In the genomic region with DNA sequence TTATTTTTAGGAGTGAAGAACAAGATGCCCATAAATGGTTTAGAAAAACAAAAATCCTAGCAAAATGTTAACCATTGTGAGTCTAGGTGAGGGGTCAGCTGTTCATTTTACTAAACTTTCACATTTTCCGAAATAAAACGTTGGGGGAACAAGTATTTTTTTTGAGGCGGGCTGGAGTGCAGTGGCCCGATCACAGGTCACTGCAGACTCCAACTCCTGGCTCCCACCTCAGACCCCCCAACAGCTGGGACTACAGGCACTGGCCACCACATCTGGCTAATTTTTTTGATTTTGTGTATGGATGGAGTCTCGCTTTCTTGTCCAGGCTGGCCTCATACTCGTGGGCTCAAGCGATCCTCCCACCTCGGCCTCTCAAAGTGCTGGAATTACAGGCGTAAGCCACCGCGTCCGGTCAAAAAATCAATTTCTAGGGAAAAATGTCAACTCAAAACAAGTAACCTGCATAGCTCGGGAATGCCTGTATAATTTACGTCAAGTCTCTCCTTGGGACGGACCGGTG, we compare ENCODE assay signal across 8 cellular contexts. TPM values are rescaled to one million over a fixed set of nuclear protein-coding genes. Genes with fewer than 3 reads are reported as not detected.
DNase-seq lines count a peak whose midpoint lies in the region; TF ChIP-seq lines count a peak whose summit lies in the region.

No MANE protein-coding gene starts in this region.

- peak overlapping the region; percentile 93 for H3K27ac ChIP-seq in RWPE1

- peak overlapping the region; percentile 99 for H3K27ac Mint-ChIP-seq in activated CD4-positive, alpha-beta T cell treated with anti-CD3 and anti-CD28 coated beads, Interleukin-2, amount 10 ng/mL, durations not matched to agents 7 days and 5 days

- CTCF ChIA-PET in activated CD4-positive, alpha-beta T cell treated with anti-CD3 and anti-CD28 coated beads, Interleukin-2, amount 10 ng/mL, durations not matched to agents 7 days and 5 days (lab: Charles Lee), result no interaction called here
- CTCF ChIA-PET in RWPE1 (lab: Yijun Ruan, JAX), result no interaction called here

- H3K36me3 Mint-ChIP-seq in activated CD4-positive, alpha-beta T cell treated with anti-CD3 and anti-CD28 coated beads, Interleukin-2, amount 10 ng/mL, durations not matched to agents 7 days and 5 days (ENCODE audit: low read depth), result peaks cover 19% of the 10 kb centered on the region

- POLR2A ChIA-PET in activated CD4-positive, alpha-beta T cell treated with anti-CD3 and anti-CD28 coated beads, Interleukin-2, amount 10 ng/mL, durations not matched to agents 7 days and 5 days (lab: Charles Lee), result interaction anchor here (0.6 to 1.3 kb wide), 4 partner anchors 82 to 313 kb away, joined by 3 to 6 read pairs (median 3); a partner anchor contains a TSS
- POLR2A ChIA-PET in RWPE1 (lab: Yijun Ruan, JAX; ENCODE audit: low non-redundant PET), result no interaction called here

- no peak for DNase-seq in activated CD4-positive, alpha-beta T cell treated with anti-CD3 and anti-CD28 coated beads, Interleukin-2, amount 10 ng/mL, durations not matched to agents 7 days and 5 days
- DNase-seq in activated CD4-positive, alpha-beta T cell treated with anti-CD3 and anti-CD28 coated beads, Interleukin-2, amount 50 U/mL, for 4 hours, result no peak
- DNase-seq in RWPE1 (ENCODE audit: low spot score) (no peak), fibroblast of mammary gland (ENCODE audit: low read depth) (no peak), skeletal muscle cell (ENCODE audit: low read depth) (no peak), DMS 273 (lab: John Stamatoyannopoulos, UW; ENCODE audit: unreplicated experiment) (no peak), NCI-H1694 treated with DMSO at 0.1 percent for 48 hours (lab: John Stamatoyannopoulos, UW) (no peak), cerebellum (ENCODE audit: low spot score) (no peak)

- H3K27me3 Mint-ChIP-seq in activated CD4-positive, alpha-beta T cell treated with anti-CD3 and anti-CD28 coated beads, Interleukin-2, amount 10 ng/mL, durations not matched to agents 7 days and 5 days, result no peaks in the 10 kb centered on the region

- TF ChIP-seq CTCF in RWPE1 (conservative IDR thresholded peaks at IDR 0.05; ENCODE audit: low read depth) (no peak), fibroblast of mammary gland (conservative IDR thresholded peaks at IDR 0.05; ENCODE audit: control insufficient read depth, insufficient read depth, low read depth, low read length) (no peak)

- H3K4me1 Mint-ChIP-seq in activated CD4-positive, alpha-beta T cell treated with anti-CD3 and anti-CD28 coated beads, Interleukin-2, amount 10 ng/mL, durations not matched to agents 7 days and 5 days, result peaks cover 21% of the 10 kb centered on the region

- peak overlapping the region; percentile 61 for H3K4me3 ChIP-seq in fibroblast of mammary gland (ENCODE audit: control insufficient read depth, low read depth, low read length)
- H3K4me3 ChIP-seq in skeletal muscle cell (ENCODE audit: low read depth, low read length), result peak overlapping the region; percentile 63

- no peaks in the 10 kb centered on the region for H3K9me3 Mint-ChIP-seq in activated CD4-positive, alpha-beta T cell treated with anti-CD3 and anti-CD28 coated beads, Interleukin-2, amount 10 ng/mL, durations not matched to agents 7 days and 5 days

- H3K4me3 Mint-ChIP-seq in activated CD4-positive, alpha-beta T cell treated with anti-CD3 and anti-CD28 coated beads, Interleukin-2, amount 10 ng/mL, durations not matched to agents 7 days and 5 days, result peak overlapping the region; percentile 97

RNA-seq across cellular contexts. Expression of a gene that starts 0.7 kb away (rescaled TPM):
- total RNA-seq in activated CD4-positive, alpha-beta T cell treated with anti-CD3 and anti-CD28 coated beads, Interleukin-2, amount 10 ng/mL, durations not matched to agents 7 days and 5 days, result 10 to 100 TPM; 44.4 to 48.9 TPM
- 64.2 TPM for total RNA-seq in cerebellum
